29 cellular contexts compared by ENCODE assay signal in genomic region chr6:90849686-90850085, GRCh38.
DNase-seq lines count a peak whose midpoint lies in the region; ATAC-seq and TF ChIP-seq lines count a peak whose summit lies in the region.
"Had no signal": no experiment of that assay in that cellular context is flagged by ENCODE, and none has a peak within 500 bp of the region (broad histone marks: within the 10 kb centered on the region; RNA-seq: fewer than 3 reads in every experiment).

No MANE protein-coding gene starts in this region.

- H3K4me3 ChIP-seq in GM23338: no peak overlapping the region
- H3K4me3 ChIP-seq: PC-9, SJSA1 had no signal

- H3K9me3 Mint-ChIP-seq in GM23338 (no peaks in the 10 kb centered on the region), nephron (peaks cover 3% of the 10 kb centered on the region)
- H3K9me3 Mint-ChIP-seq: CD8-positive, alpha-beta memory T cell; H9; HFFc6 had no signal

- no peaks in the 10 kb centered on the region for H3K27me3 ChIP-seq in GM23338 (ENCODE audit: insufficient read depth)

- H3K4me1 ChIP-seq in GM23338 (ENCODE audit: insufficient read depth): peaks cover 17% of the 10 kb centered on the region
- H3K4me1 ChIP-seq: BE2C, SJSA1 had no signal

- peak overlapping the region; percentile 18; the same call in 1 of the 2 replicates for H3K4me2 ChIP-seq in GM23338
- H3K4me2 ChIP-seq: PC-9 had no signal

- no peak overlapping the region for H3K27ac ChIP-seq in GM23338 (ENCODE audit: low read depth)
- H3K27ac ChIP-seq: PC-9, SJSA1 had no signal

- H2AFZ ChIP-seq in GM23338: peak overlapping the region; percentile 78; the same call in 1 of the 2 replicates
- H2AFZ ChIP-seq: PC-9 had no signal

- no peaks in the 10 kb centered on the region for H3K36me3 ChIP-seq in GM23338 (ENCODE audit: insufficient read depth)
- H3K36me3 ChIP-seq: BE2C, SJSA1 had no signal

- H3K9me2 ChIP-seq in GM23338 (ENCODE audit: insufficient read depth): no peaks in the 10 kb centered on the region

- no peak for TF ChIP-seq CTCF in GM23338 (conservative IDR thresholded peaks at IDR 0.05; ENCODE audit: low read depth in 2 of 2)
- no peak for TF ChIP-seq CTCF in nephron (IDR thresholded peaks at IDR 0.05; ENCODE audit: unreplicated experiment in 3 of 3)

- H3K79me2 ChIP-seq in GM23338 (replicated peaks; ENCODE audit: insufficient read depth): no peaks in the 10 kb centered on the region

- H3K4me1 Mint-ChIP-seq in GM23338: peaks cover 13% of the 10 kb centered on the region; the same call in 2 of the 3 replicates
- peaks cover 29% of the 10 kb centered on the region for H3K4me1 Mint-ChIP-seq in nephron
- H3K4me1 Mint-ChIP-seq: CD14-positive monocyte; CD8-positive, alpha-beta memory T cell had no signal

- H3K36me3 Mint-ChIP-seq in GM23338 (ENCODE audit: low read depth): no peaks in the 10 kb centered on the region
- no peaks in the 10 kb centered on the region for H3K36me3 Mint-ChIP-seq in nephron (ENCODE audit: low read depth)
- H3K36me3 Mint-ChIP-seq: CD14-positive monocyte; CD8-positive, alpha-beta memory T cell had no signal

- DNase-seq in NCI-H2227 treated with DMSO at 0.1 percent for 48 hours (lab: John Stamatoyannopoulos, UW): peak; percentile 64
- no peak for DNase-seq in NCI-H2227 (lab: John Stamatoyannopoulos, UW; ENCODE audit: unreplicated experiment)
- DNase-seq in GM23338 (ENCODE audit: low spot score): no peak
- DNase-seq in astrocyte of the hippocampus (ENCODE audit: low read depth, low spot score): peak; percentile 34
- DNase-seq in COR-L47 (lab: John Stamatoyannopoulos, UW): no peak
- DNase-seq: 8988T; ACHN; BE2C; Calu3; CD8-positive, alpha-beta memory T cell; DMS53; H9; HFFc6; IMR-90; KG1; NCI-H1048; NCI-H1417; NCI-H1694; NCI-H2029 treated with DMSO at 0.1 percent for 48 hours; NCI-H226; NCI-H748 treated with DMSO at 0.1 percent for 48 hours; PC-9; Right ventricle myocardium superior; RPMI8226 had no signal

- H3K4me3 Mint-ChIP-seq in GM23338 (no peak overlapping the region), nephron (no peak overlapping the region)
- H3K4me3 Mint-ChIP-seq: CD14-positive monocyte; CD8-positive, alpha-beta memory T cell; H9; HFFc6 had no signal

- no peaks in the 10 kb centered on the region for H4K20me1 ChIP-seq in GM23338 (replicated peaks; ENCODE audit: insufficient read depth)

- H3K27ac Mint-ChIP-seq in GM23338: no peak overlapping the region
- H3K27ac Mint-ChIP-seq in nephron: peak overlapping the region; percentile 66 to 85 (median 78)
- H3K27ac Mint-ChIP-seq: CD14-positive monocyte; CD8-positive, alpha-beta memory T cell; H9; HFFc6 had no signal

- no peaks in the 10 kb centered on the region for H3F3A ChIP-seq in GM23338 (replicated peaks; ENCODE audit: low read depth)

- H3K27me3 Mint-ChIP-seq in GM23338 (ENCODE audit: insufficient read depth, low read depth, poor library complexity): peaks cover 2% of the 10 kb centered on the region
- H3K27me3 Mint-ChIP-seq in nephron (ENCODE audit: low read depth): no peaks in the 10 kb centered on the region

- ATAC-seq in GM23338: no peak
- ATAC-seq in HG03520 (IDR thresholded peaks at IDR 0.05; ENCODE audit: unreplicated experiment): no peak
- ATAC-seq in HG03175 (IDR thresholded peaks at IDR 0.05; ENCODE audit: unreplicated experiment): no peak

TF ChIP-seq in GM23338, 12 proteins besides CTCF, POLR2A, EP300 and RAD21 (continues in another document):
- TF ChIP-seq POLR2AphosphoS5 (IDR thresholded peaks at IDR 0.05; ENCODE audit: low read depth) (no peak), ETS1 (IDR thresholded peaks at IDR 0.05) (no peak), EZH2 (IDR thresholded peaks at IDR 0.05; ENCODE audit: low read depth, unreplicated experiment) (no peak), JUNB (IDR thresholded peaks at IDR 0.05; ENCODE audit: unreplicated experiment) (no peak), ZNF331 (CRISPR knock-in tag; IDR thresholded peaks at IDR 0.05; ENCODE audit: low read depth) (no peak), CREB1 (CRISPR knock-in tag; IDR thresholded peaks at IDR 0.05; ENCODE audit: low read depth) (no peak), NANOG (IDR thresholded peaks at IDR 0.05; ENCODE audit: borderline replicate concordance) (no peak), ZNF114 (CRISPR knock-in tag; IDR thresholded peaks at IDR 0.05) (no peak), REST (IDR thresholded peaks at IDR 0.05; ENCODE audit: unreplicated experiment) (no peak)

Comparison
In these comparisons a context has a peak if more than half of its experiments do, and no peak if none do; other contexts are left out.
1. DNase-seq: peak in NCI-H2227 treated with DMSO at 0.1 percent for 48 hours (single experiment) and astrocyte of the hippocampus (single experiment); none in NCI-H2227 (single experiment), GM23338 (single experiment) and COR-L47 (single experiment).